In the genomic region with DNA sequence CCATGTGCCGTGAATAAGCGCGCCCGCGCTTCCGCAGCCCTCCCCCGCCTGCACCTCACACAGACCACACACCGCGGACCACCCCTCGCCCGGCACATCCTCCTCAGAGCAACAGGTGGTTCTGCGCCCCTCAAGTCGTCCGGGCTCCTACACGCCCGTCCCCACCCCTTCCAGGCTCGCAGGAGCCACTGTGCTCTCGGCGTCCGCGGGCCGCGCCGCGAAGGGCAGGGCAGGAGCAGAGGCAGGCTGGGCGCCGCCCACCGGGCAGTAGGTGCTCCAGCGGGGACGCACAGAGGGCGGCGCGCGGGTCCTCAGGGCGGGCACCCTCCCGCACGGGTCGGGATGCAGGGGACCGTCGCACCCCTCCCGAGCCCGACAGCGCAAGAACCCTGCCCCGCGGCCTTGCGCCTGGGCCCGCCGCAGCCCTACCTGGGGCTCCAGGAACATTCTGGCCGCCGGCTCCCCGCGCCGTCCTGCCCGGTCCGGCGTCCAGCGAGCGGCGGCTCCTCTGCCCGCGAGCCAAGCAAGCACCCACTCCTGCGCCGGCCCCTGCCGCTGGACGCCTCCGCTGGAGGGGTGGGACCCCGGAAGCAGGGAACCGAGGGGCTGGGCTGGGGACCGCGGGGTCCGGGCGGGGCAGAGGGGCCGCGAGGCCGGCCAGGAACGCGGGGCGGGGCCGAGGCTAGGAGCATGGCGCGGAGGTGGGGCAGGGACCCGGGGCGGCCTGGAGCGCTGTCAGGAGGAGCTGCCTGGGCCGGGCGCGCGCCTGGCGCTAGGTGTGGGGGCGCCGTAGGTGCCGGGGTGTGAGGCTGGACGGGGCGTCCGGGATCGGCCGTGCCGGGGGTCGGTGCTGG, we compare ENCODE assay signal across 8 cellular contexts. TPM values are rescaled to one million over a fixed set of nuclear protein-coding genes. Genes with fewer than 3 reads are reported as not detected.
DNase-seq lines count a peak whose midpoint lies in the region; ATAC-seq and TF ChIP-seq lines count a peak whose summit lies in the region.
"Had no signal": no experiment of that assay in that cellular context is flagged by ENCODE, and none has a peak within 500 bp of the region (broad histone marks: within the 10 kb centered on the region; RNA-seq: fewer than 3 reads in every experiment).

No MANE protein-coding gene starts in this region.

- H3K4me1 ChIP-seq in RWPE2 (ENCODE audit: insufficient read depth, poor library complexity, severe bottlenecking), result no peaks in the 10 kb centered on the region

- peak overlapping the region; percentile 36 for H3K4me3 ChIP-seq in RWPE2 (ENCODE audit: severe bottlenecking)

- peak; percentile 47 for DNase-seq in RWPE2 (ENCODE audit: low spot score)
- peak in 1 of 2 donors; percentile 52 for DNase-seq in activated naive CD4-positive, alpha-beta T cell treated with anti-CD3 and anti-CD28 coated beads, Interleukin-2, amount 50 U/mL, for 72 hours (ENCODE audit: low spot score in 2 of 2)
- DNase-seq in immature natural killer cell, result peak; percentile 65 to 75 (median 68)
- DNase-seq in stimulated activated CD8-positive, alpha-beta memory T cell treated with anti-CD3 and anti-CD28 coated beads, Interleukin-4, amount 100 ng/mL, for 4 hours (ENCODE audit: low read depth in 2 of 2, low spot score in 1 of 2), result peak; percentile 27 to 48
- no peak for DNase-seq in C1 segment of cervical spinal cord (lab: John Stamatoyannopoulos, UW)
- DNase-seq in NCI-H2029 treated with DMSO at 0.1 percent for 48 hours (lab: John Stamatoyannopoulos, UW), result no peak
- DNase-seq in HuH-7.5 (ENCODE audit: low spot score), result no peak

- no peaks in the 10 kb centered on the region for H3K9me3 ChIP-seq in RWPE2 (ENCODE audit: severe bottlenecking)

- TF ChIP-seq CTCF in RWPE2 (IDR thresholded peaks at IDR 0.05; ENCODE audit: poor library complexity, severe bottlenecking), result no peak

- no peaks in the 10 kb centered on the region for H3K9me3 Mint-ChIP-seq in activated naive CD4-positive, alpha-beta T cell treated with anti-CD3 and anti-CD28 coated beads, Interleukin-2, amount 50 U/mL, for 72 hours
- H3K9me3 Mint-ChIP-seq in immature natural killer cell, result no peaks in the 10 kb centered on the region

- H3K27ac ChIP-seq in RWPE2 (ENCODE audit: poor library complexity, severe bottlenecking), result no peak overlapping the region

- peaks cover 25% of the 10 kb centered on the region for H3K27me3 ChIP-seq in RWPE2 (ENCODE audit: insufficient read depth, poor library complexity, severe bottlenecking)

- H3K27me3 Mint-ChIP-seq in immature natural killer cell (ENCODE audit: low read depth in 3 of 3), result peaks cover 4 to 12% (median 7%) of the 10 kb centered on the region in 3 donors

- H3K4me3 Mint-ChIP-seq in immature natural killer cell, result peak overlapping the region; percentile 89 to 93 (median 90)

- H3K36me3 Mint-ChIP-seq in activated naive CD4-positive, alpha-beta T cell treated with anti-CD3 and anti-CD28 coated beads, Interleukin-2, amount 50 U/mL, for 72 hours, result no peaks in the 10 kb centered on the region
- peaks cover 0 to 4% (median 3%) of the 10 kb centered on the region in 3 donors for H3K36me3 Mint-ChIP-seq in immature natural killer cell

- no peak overlapping the region for H3K27ac Mint-ChIP-seq in activated naive CD4-positive, alpha-beta T cell treated with anti-CD3 and anti-CD28 coated beads, Interleukin-2, amount 50 U/mL, for 72 hours
- peak overlapping the region; percentile 64 to 92 (median 83) for H3K27ac Mint-ChIP-seq in immature natural killer cell

- no peaks in the 10 kb centered on the region for H3K36me3 ChIP-seq in RWPE2 (ENCODE audit: low read depth)

- peak; percentile 66 for ATAC-seq in RWPE2 (ENCODE audit: low read depth)
- ATAC-seq in activated naive CD4-positive, alpha-beta T cell treated with anti-CD3 and anti-CD28 coated beads, Interleukin-2, amount 50 U/mL, for 72 hours, result peak; percentile 17 to 55

- peaks cover 70 to 71% of the 10 kb centered on the region in 2 donors for H3K4me1 Mint-ChIP-seq in immature natural killer cell

RNA-seq across cellular contexts. Expression of a gene that starts 37.4 kb away (rescaled TPM):
- total RNA-seq in activated naive CD4-positive, alpha-beta T cell treated with anti-CD3 and anti-CD28 coated beads, Interleukin-2, amount 50 U/mL, for 72 hours, result under 1 TPM; 0.39 to 0.66 TPM
- 10 to 100 TPM in 1 of 3 donors, 1 to 10 TPM in 2; 4.4 to 11.6 (median 5.6) TPM for polyA plus RNA-seq in immature natural killer cell
- total RNA-seq: M059J had no signal

Comparison
In these comparisons a context has a peak if more than half of its experiments do, and no peak if none do; other contexts are left out.
1. DNase-seq: peak in RWPE2 (single experiment), immature natural killer cell (3 of 3) and stimulated activated CD8-positive, alpha-beta memory T cell treated with anti-CD3 and anti-CD28 coated beads, Interleukin-4, amount 100 ng/mL, for 4 hours (2 of 2); none in C1 segment of cervical spinal cord (0 of 14), NCI-H2029 treated with DMSO at 0.1 percent for 48 hours (single experiment) and HuH-7.5 (single experiment).
2. H3K27ac Mint-ChIP-seq: peak in immature natural killer cell (6 of 6); none in activated naive CD4-positive, alpha-beta T cell treated with anti-CD3 and anti-CD28 coated beads, Interleukin-2, amount 50 U/mL, for 72 hours (0 of 2).